8 cellular contexts compared by ENCODE assay signal in genomic region chr22:30396871-30397655, GRCh38. TPM values are rescaled to one million over a fixed set of nuclear protein-coding genes. Genes with fewer than 3 reads are reported as not detected.
A peak's percentile ranks its signal among the peaks of the same experiment; 100 is the strongest.
DNase-seq lines count a peak whose midpoint lies in the region; FAIRE-seq and TF ChIP-seq lines count a peak whose summit lies in the region.

TSS of gene SEC14L2 (plus strand) at chr22:30397018. CDS start at chr22:30397117, 99 bp downstream.

- H3K4me2 ChIP-seq in neural progenitor cell = peak within 1 kb of the TSS; percentile 94

- no peak for DNase-seq in H54 (ENCODE audit: insufficient read length, low spot score)
- peak; percentile 52 to 66 for DNase-seq in SJSA1 (ENCODE audit: low read depth in 1 of 2, low spot score in 2 of 2)
- DNase-seq in activated naive CD4-positive, alpha-beta T cell treated with anti-CD3 and anti-CD28 coated beads, Interleukin-2, amount 10 ng/mL, durations not matched to agents 7 days and 5 days = peak; percentile 80
- peak; percentile 80 to 81 for DNase-seq in frontal cortex (ENCODE audit: low spot score in 2 of 2)
- DNase-seq in neural progenitor cell (ENCODE audit: low spot score) = peak; percentile 76
- peak; percentile 26 to 93 (median 72) for DNase-seq in substantia nigra (lab: John Stamatoyannopoulos, UW)
- no peak for DNase-seq in KG1 (lab: John Stamatoyannopoulos, UW)

- peaks cover 25% of the 10 kb centered on the region for H3K27me3 Mint-ChIP-seq in activated naive CD4-positive, alpha-beta T cell treated with anti-CD3 and anti-CD28 coated beads, Interleukin-2, amount 10 ng/mL, durations not matched to agents 7 days and 5 days
- H3K27me3 Mint-ChIP-seq in neural progenitor cell (ENCODE audit: insufficient read depth, low read depth) = peaks cover 3% of the 10 kb centered on the region

- no peaks in the 10 kb centered on the region for H3K36me3 ChIP-seq in ACC112 (ENCODE audit: insufficient read depth, low read length)
- H3K36me3 ChIP-seq in SJSA1 = no peaks in the 10 kb centered on the region
- H3K36me3 ChIP-seq in neural progenitor cell = no peaks in the 10 kb centered on the region

- H3K79me2 ChIP-seq in ACC112 (ENCODE audit: control insufficient read depth, insufficient read depth, low read length, unreplicated experiment) = peaks cover 42% of the 10 kb centered on the region
- H3K79me2 ChIP-seq in neural progenitor cell (ENCODE audit: low read depth) = no peaks in the 10 kb centered on the region

- no peak within 1 kb of the TSS for H3K9ac ChIP-seq in neural progenitor cell

- H3K4me1 ChIP-seq in ACC112 (ENCODE audit: control insufficient read depth, insufficient read depth, low read length, unreplicated experiment) (peaks cover 21% of the 10 kb centered on the region), SJSA1 (replicated peaks) (peaks cover 15% of the 10 kb centered on the region), neural progenitor cell (peaks cover 35% of the 10 kb centered on the region)

- H3K9me3 ChIP-seq in SJSA1 (replicated peaks) = no peaks in the 10 kb centered on the region
- no peaks in the 10 kb centered on the region for H3K9me3 ChIP-seq in neural progenitor cell (ENCODE audit: low read depth)

- H3K27ac ChIP-seq in ACC112 (ENCODE audit: low read depth, low read length) (peak within 1 kb of the TSS; percentile 37), SJSA1 (no peak within 1 kb of the TSS), neural progenitor cell (no peak within 1 kb of the TSS), substantia nigra (ENCODE audit: low read depth, low read length, poor library complexity, severe bottlenecking) (peak within 1 kb of the TSS; percentile 96)

- H3K4me3 ChIP-seq in ACC112 (ENCODE audit: low read depth, low read length) = peak within 1 kb of the TSS; percentile 91
- peak within 1 kb of the TSS; percentile 55 for H3K4me3 ChIP-seq in SJSA1
- peak within 1 kb of the TSS; percentile 68 for H3K4me3 ChIP-seq in neural progenitor cell

- no peak for TF ChIP-seq CTCF in neural progenitor cell (IDR thresholded peaks at IDR 0.05)

- H3K27me3 ChIP-seq in ACC112 (ENCODE audit: insufficient read depth, low read length) (no peaks in the 10 kb centered on the region), SJSA1 (replicated peaks) (no peaks in the 10 kb centered on the region), neural progenitor cell (peaks cover 43% of the 10 kb centered on the region)

- CTCF ChIA-PET in activated naive CD4-positive, alpha-beta T cell treated with anti-CD3 and anti-CD28 coated beads, Interleukin-2, amount 10 ng/mL, durations not matched to agents 7 days and 5 days (lab: Charles Lee) = interaction anchor here (1.3 to 2.5 kb wide), 7 partner anchors 15 to 109 kb away, joined by 3 to 13 read pairs (median 5); partner anchors contain the start of gene MTFP1

- H3K4me1 Mint-ChIP-seq in activated naive CD4-positive, alpha-beta T cell treated with anti-CD3 and anti-CD28 coated beads, Interleukin-2, amount 10 ng/mL, durations not matched to agents 7 days and 5 days = peaks cover 51% of the 10 kb centered on the region
- H3K4me1 Mint-ChIP-seq in neural progenitor cell = peaks cover 58% of the 10 kb centered on the region

- 0 out of 2 replicates have a peak, but pooled peaks have one; percentile 55 for TF ChIP-seq POLR2A in H54 (IDR thresholded peaks at IDR 0.05; ENCODE audit: low read depth, low read length)

- peak within 1 kb of the TSS; percentile 83 for H3K4me3 Mint-ChIP-seq in activated naive CD4-positive, alpha-beta T cell treated with anti-CD3 and anti-CD28 coated beads, Interleukin-2, amount 10 ng/mL, durations not matched to agents 7 days and 5 days
- H3K4me3 Mint-ChIP-seq in neural progenitor cell = peak within 1 kb of the TSS; percentile 89

- H3K27ac Mint-ChIP-seq in activated naive CD4-positive, alpha-beta T cell treated with anti-CD3 and anti-CD28 coated beads, Interleukin-2, amount 10 ng/mL, durations not matched to agents 7 days and 5 days = no peak within 1 kb of the TSS
- no peak within 1 kb of the TSS for H3K27ac Mint-ChIP-seq in neural progenitor cell

- no peaks in the 10 kb centered on the region for H3K9me3 Mint-ChIP-seq in activated naive CD4-positive, alpha-beta T cell treated with anti-CD3 and anti-CD28 coated beads, Interleukin-2, amount 10 ng/mL, durations not matched to agents 7 days and 5 days
- no peaks in the 10 kb centered on the region for H3K9me3 Mint-ChIP-seq in neural progenitor cell

- FAIRE-seq in H54 (lab: Jason Lieb, UNC) (no peak), frontal cortex (lab: Jason Lieb, UNC) (no peak)

- H3K36me3 Mint-ChIP-seq in activated naive CD4-positive, alpha-beta T cell treated with anti-CD3 and anti-CD28 coated beads, Interleukin-2, amount 10 ng/mL, durations not matched to agents 7 days and 5 days = peaks cover 2% of the 10 kb centered on the region
- no peaks in the 10 kb centered on the region for H3K36me3 Mint-ChIP-seq in neural progenitor cell

- no peaks in the 10 kb centered on the region for H4K20me1 ChIP-seq in neural progenitor cell (ENCODE audit: low read depth)

- peaks cover 36% of the 10 kb centered on the region for H3F3A ChIP-seq in neural progenitor cell (ENCODE audit: low read depth)

- H2AFZ ChIP-seq in ACC112 (ENCODE audit: low read length, unreplicated experiment) (peak within 1 kb of the TSS; percentile 11), neural progenitor cell (replicated peaks) (peak within 1 kb of the TSS; percentile 83)

RNA-seq across cellular contexts. Expression of gene SEC14L2, which starts in this region (rescaled TPM):
- 3.4 and 16.2 TPM in 2 replicates for total RNA-seq in SJSA1 (2014; rRNA removed; shearing (Covaris generic))
- total RNA-seq in frontal cortex (6.5 TPM), neural progenitor cell (ENCODE audit: low replicate concordance) (4.9 and 5.7 TPM in 2 replicates)

Comparison
In these comparisons a context has a peak if more than half of its experiments do, and no peak if none do; other contexts are left out.
1. H3K27ac ChIP-seq: peak in ACC112 (single experiment) and substantia nigra (single experiment); none in SJSA1 (single experiment) and neural progenitor cell (single experiment).
2. DNase-seq: peak in SJSA1 (2 of 2), activated naive CD4-positive, alpha-beta T cell treated with anti-CD3 and anti-CD28 coated beads, Interleukin-2, amount 10 ng/mL, durations not matched to agents 7 days and 5 days (single experiment), frontal cortex (2 of 2), neural progenitor cell (single experiment) and substantia nigra (49 of 49); none in H54 (single experiment) and KG1 (single experiment).
3. Peak in every context shown above with its lines, with median percentiles within 50 percentile points of each other: H3K4me3 ChIP-seq.